ENCODE assay signal across 1 cellular context in the genomic region with DNA sequence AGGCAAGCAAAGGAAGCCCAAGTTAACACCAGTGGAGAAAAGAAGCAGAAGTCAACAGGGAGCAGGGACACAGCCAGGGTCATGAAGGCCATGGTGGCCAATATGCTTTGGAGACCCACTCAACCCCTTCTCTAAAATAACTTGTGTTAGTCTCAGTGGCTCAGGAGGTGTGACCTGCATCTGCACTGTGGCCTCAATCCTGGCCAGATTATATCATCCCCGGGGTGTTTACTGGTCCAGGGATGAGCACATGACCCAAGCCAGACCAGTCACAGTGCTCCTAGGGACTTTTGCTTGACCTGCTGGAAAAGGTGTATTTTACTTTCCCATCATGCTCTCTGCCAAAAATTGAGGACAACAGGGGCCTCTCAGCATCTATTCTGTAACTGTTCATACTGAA.
TF ChIP-seq lines count a peak whose summit lies in the region.

No MANE protein-coding gene starts in this region.

TF ChIP-seq in GM23338, 12 proteins besides CTCF, POLR2A, EP300 and RAD21 (continued from another document):
- TF ChIP-seq, protein P1, sequence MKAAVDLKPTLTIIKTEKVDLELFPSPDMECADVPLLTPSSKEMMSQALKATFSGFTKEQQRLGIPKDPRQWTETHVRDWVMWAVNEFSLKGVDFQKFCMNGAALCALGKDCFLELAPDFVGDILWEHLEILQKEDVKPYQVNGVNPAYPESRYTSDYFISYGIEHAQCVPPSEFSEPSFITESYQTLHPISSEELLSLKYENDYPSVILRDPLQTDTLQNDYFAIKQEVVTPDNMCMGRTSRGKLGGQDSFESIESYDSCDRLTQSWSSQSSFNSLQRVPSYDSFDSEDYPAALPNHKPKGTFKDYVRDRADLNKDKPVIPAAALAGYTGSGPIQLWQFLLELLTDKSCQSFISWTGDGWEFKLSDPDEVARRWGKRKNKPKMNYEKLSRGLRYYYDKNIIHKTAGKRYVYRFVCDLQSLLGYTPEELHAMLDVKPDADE (IDR thresholded peaks at IDR 0.05) = no peak
- TF ChIP-seq POLR2AphosphoS5 (IDR thresholded peaks at IDR 0.05; ENCODE audit: low read depth) = no peak
- no peak for TF ChIP-seq CREB1 (CRISPR knock-in tag; IDR thresholded peaks at IDR 0.05; ENCODE audit: low read depth)
- TF ChIP-seq, protein P2, sequence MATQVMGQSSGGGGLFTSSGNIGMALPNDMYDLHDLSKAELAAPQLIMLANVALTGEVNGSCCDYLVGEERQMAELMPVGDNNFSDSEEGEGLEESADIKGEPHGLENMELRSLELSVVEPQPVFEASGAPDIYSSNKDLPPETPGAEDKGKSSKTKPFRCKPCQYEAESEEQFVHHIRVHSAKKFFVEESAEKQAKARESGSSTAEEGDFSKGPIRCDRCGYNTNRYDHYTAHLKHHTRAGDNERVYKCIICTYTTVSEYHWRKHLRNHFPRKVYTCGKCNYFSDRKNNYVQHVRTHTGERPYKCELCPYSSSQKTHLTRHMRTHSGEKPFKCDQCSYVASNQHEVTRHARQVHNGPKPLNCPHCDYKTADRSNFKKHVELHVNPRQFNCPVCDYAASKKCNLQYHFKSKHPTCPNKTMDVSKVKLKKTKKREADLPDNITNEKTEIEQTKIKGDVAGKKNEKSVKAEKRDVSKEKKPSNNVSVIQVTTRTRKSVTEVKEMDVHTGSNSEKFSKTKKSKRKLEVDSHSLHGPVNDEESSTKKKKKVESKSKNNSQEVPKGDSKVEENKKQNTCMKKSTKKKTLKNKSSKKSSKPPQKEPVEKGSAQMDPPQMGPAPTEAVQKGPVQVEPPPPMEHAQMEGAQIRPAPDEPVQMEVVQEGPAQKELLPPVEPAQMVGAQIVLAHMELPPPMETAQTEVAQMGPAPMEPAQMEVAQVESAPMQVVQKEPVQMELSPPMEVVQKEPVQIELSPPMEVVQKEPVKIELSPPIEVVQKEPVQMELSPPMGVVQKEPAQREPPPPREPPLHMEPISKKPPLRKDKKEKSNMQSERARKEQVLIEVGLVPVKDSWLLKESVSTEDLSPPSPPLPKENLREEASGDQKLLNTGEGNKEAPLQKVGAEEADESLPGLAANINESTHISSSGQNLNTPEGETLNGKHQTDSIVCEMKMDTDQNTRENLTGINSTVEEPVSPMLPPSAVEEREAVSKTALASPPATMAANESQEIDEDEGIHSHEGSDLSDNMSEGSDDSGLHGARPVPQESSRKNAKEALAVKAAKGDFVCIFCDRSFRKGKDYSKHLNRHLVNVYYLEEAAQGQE (IDR thresholded peaks at IDR 0.05; ENCODE audit: unreplicated experiment) = no peak
- no peak for TF ChIP-seq EZH2 (IDR thresholded peaks at IDR 0.05; ENCODE audit: low read depth, unreplicated experiment)
- no peak for TF ChIP-seq EZH2phosphoT487 (IDR thresholded peaks at IDR 0.05; ENCODE audit: unreplicated experiment)
- TF ChIP-seq STAT1 (IDR thresholded peaks at IDR 0.05; ENCODE audit: unreplicated experiment) = no peak
TF ChIP-seq in GM23338: peak in this region for 0.
